Comparison of ENCODE assay signal across 15 cellular contexts in genomic region chr2:58865436-58865835, GRCh38.
DNase-seq lines count a peak whose midpoint lies in the region; ATAC-seq and TF ChIP-seq lines count a peak whose summit lies in the region.
"Had no signal": no experiment of that assay in that cellular context is flagged by ENCODE, and none has a peak within 500 bp of the region (broad histone marks: within the 10 kb centered on the region; RNA-seq: fewer than 3 reads in every experiment).

No MANE protein-coding gene starts in this region.

- no peak for TF ChIP-seq CTCF in progenitor cell of endocrine pancreas (IDR thresholded peaks at IDR 0.05; ENCODE audit: unreplicated experiment)

- DNase-seq in progenitor cell of endocrine pancreas (ENCODE audit: low spot score, unreplicated experiment) (no peak), DMS 273 treated with DMSO at 0.1 percent for 48 hours (lab: John Stamatoyannopoulos, UW) (no peak), iPS-NIHi11 (ENCODE audit: low spot score) (no peak), anterior cingulate cortex (lab: John Stamatoyannopoulos, UW) (no peak)
- DNase-seq: KBM-7; NCI-H1694; NCI-H526; stimulated activated naive CD4-positive, alpha-beta T cell had no signal

- peaks cover 7% of the 10 kb centered on the region for H3K4me1 Mint-ChIP-seq in progenitor cell of endocrine pancreas (ENCODE audit: low read depth)

- no peaks in the 10 kb centered on the region for H3K36me3 Mint-ChIP-seq in progenitor cell of endocrine pancreas (ENCODE audit: insufficient read depth)
- H3K36me3 Mint-ChIP-seq: immature natural killer cell had no signal

- ATAC-seq in GM18511 (IDR thresholded peaks at IDR 0.05; ENCODE audit: unreplicated experiment): peak; percentile 62
- peak; percentile 42 for ATAC-seq in GM19463 (IDR thresholded peaks at IDR 0.05; ENCODE audit: unreplicated experiment)
- ATAC-seq in HG02840 (IDR thresholded peaks at IDR 0.05; ENCODE audit: low FRiP score, unreplicated experiment): peak; percentile 70
- ATAC-seq in HG03575 (IDR thresholded peaks at IDR 0.05; ENCODE audit: extremely low read depth, insufficient number of reproducible peaks, low FRiP score, unreplicated experiment): peak; percentile 59
- ATAC-seq: Right ventricle myocardium inferior had no signal

- no peaks in the 10 kb centered on the region for H3K9me3 Mint-ChIP-seq in progenitor cell of endocrine pancreas (ENCODE audit: low read depth)
- H3K9me3 Mint-ChIP-seq: dendritic cell treated with granulocyte-macrophage colony-stimulating factor and Interleukin-4, amounts not matched to agents 40 ng/mL and 50 ng/mL, for 4 days had no signal

- no peaks in the 10 kb centered on the region for H3K27me3 Mint-ChIP-seq in progenitor cell of endocrine pancreas
- H3K27me3 Mint-ChIP-seq: dendritic cell treated with granulocyte-macrophage colony-stimulating factor and Interleukin-4, amounts not matched to agents 40 ng/mL and 50 ng/mL, for 4 days had no signal

- H3K27ac Mint-ChIP-seq in progenitor cell of endocrine pancreas: no peak overlapping the region
- H3K27ac Mint-ChIP-seq: dendritic cell treated with granulocyte-macrophage colony-stimulating factor and Interleukin-4, amounts not matched to agents 40 ng/mL and 50 ng/mL, for 4 days; immature natural killer cell had no signal

- no peak overlapping the region for H3K4me3 Mint-ChIP-seq in progenitor cell of endocrine pancreas (ENCODE audit: low read depth)
- H3K4me3 Mint-ChIP-seq: dendritic cell treated with granulocyte-macrophage colony-stimulating factor and Interleukin-4, amounts not matched to agents 40 ng/mL and 50 ng/mL, for 4 days; immature natural killer cell had no signal
